17 cellular contexts compared by ENCODE assay signal in the genomic region with DNA sequence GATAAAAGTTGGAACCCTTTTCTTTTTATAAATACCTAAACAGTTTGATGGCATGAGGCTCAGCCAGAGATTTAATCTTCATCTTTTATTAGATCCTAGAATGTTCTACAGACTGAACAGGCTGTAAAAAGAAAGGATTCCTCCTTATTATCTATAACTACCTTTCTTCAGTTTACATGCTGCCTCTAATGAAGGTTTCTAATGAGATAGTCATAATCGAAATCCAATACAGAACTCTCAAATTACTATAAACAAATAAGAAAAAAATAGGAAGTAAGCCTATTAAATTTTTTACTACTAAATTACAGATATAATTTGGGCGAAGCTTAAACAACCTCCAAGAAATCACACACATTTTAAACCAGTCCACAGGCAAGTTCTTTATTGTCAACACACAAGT. TPM values are rescaled to one million over a fixed set of nuclear protein-coding genes. Genes with fewer than 3 reads are reported as not detected.
DNase-seq lines count a peak whose midpoint lies in the region; ATAC-seq and TF ChIP-seq lines count a peak whose summit lies in the region.
"Had no signal": no experiment of that assay in that cellular context is flagged by ENCODE, and none has a peak within 500 bp of the region (broad histone marks: within the 10 kb centered on the region; RNA-seq: fewer than 3 reads in every experiment).

No MANE protein-coding gene starts in this region.

- H3K4me3 ChIP-seq in DND-41 (ENCODE audit: low read depth in 1 of 2, low read length in 2 of 2), result no peak overlapping the region
- peak overlapping the region; percentile 88 for H3K4me3 ChIP-seq in adipocyte (ENCODE audit: low read length)
- H3K4me3 ChIP-seq in right lobe of liver, result no peak overlapping the region
- no peak overlapping the region for H3K4me3 ChIP-seq in stomach
- H3K4me3 ChIP-seq: BLaER1, Peyer's patch had no signal

- H3K27me3 ChIP-seq in DND-41 (ENCODE audit: insufficient read depth, low read length, poor library complexity), result no peaks in the 10 kb centered on the region
- no peaks in the 10 kb centered on the region for H3K27me3 ChIP-seq in adipocyte (replicated peaks; ENCODE audit: control insufficient read depth, insufficient read depth, low read length)
- H3K27me3 ChIP-seq in right lobe of liver, result no peaks in the 10 kb centered on the region
- H3K27me3 ChIP-seq in stomach, result no peaks in the 10 kb centered on the region
- H3K27me3 ChIP-seq: BLaER1, Peyer's patch had no signal

- TF ChIP-seq POLR2A in right lobe of liver (IDR thresholded peaks at IDR 0.05) (no peak), stomach (IDR thresholded peaks at IDR 0.05) (no peak)

- TF ChIP-seq EP300 in stomach (IDR thresholded peaks at IDR 0.05), result no peak

- no peak for TF ChIP-seq CTCF in DND-41 (IDR thresholded peaks at IDR 0.05; ENCODE audit: borderline replicate concordance, extremely low read depth, low read length, poor library complexity, severe bottlenecking)
- no peak for TF ChIP-seq CTCF in right lobe of liver (IDR thresholded peaks at IDR 0.05)
- no peak for TF ChIP-seq CTCF in stomach (IDR thresholded peaks at IDR 0.05)
- no peak for TF ChIP-seq CTCF in GM13976 (IDR thresholded peaks at IDR 0.05; ENCODE audit: borderline replicate concordance, control extremely low read depth, extremely low read depth, insufficient read depth, missing control alignments)

- ATAC-seq in DND-41 (ENCODE audit: insufficient read depth, low read depth), result no peak
- ATAC-seq in right lobe of liver, result no peak
- ATAC-seq in HG03378 (IDR thresholded peaks at IDR 0.05; ENCODE audit: unreplicated experiment), result no peak
- ATAC-seq: activated naive CD4-positive, alpha-beta T cell treated with anti-CD3 and anti-CD28 coated beads, Interleukin-2, amount 50 U/mL, for 72 hours; esophagus mucosa had no signal

- peaks cover 78% of the 10 kb centered on the region for H3K79me2 ChIP-seq in DND-41 (ENCODE audit: insufficient read depth, low read length)

- H3K27ac ChIP-seq in DND-41 (ENCODE audit: low read length) (no peak overlapping the region), right lobe of liver (peak overlapping the region in 2 of 3 donors; percentile 90 to 95), stomach (peak overlapping the region in 3 of 5 donors; percentile 96 to 97 (median 97))
- H3K27ac ChIP-seq: BLaER1 had no signal

- no peaks in the 10 kb centered on the region for H3K9me3 ChIP-seq in DND-41 (ENCODE audit: insufficient read depth, low read length, severe bottlenecking)
- H3K9me3 ChIP-seq in adipocyte (ENCODE audit: control insufficient read depth, low read length), result no peaks in the 10 kb centered on the region
- no peaks in the 10 kb centered on the region for H3K9me3 ChIP-seq in right lobe of liver
- no peaks in the 10 kb centered on the region for H3K9me3 ChIP-seq in stomach
- H3K9me3 ChIP-seq: BLaER1, Peyer's patch had no signal

- peak overlapping the region; percentile 96; the same call in 1 of the 2 replicates for H3K4me2 ChIP-seq in DND-41 (ENCODE audit: insufficient read depth, low read length)

- H3K9ac ChIP-seq in DND-41 (ENCODE audit: low read depth, low read length) (no peak overlapping the region), adipocyte (ENCODE audit: low read length) (peak overlapping the region; percentile 94)
- H3K9ac ChIP-seq: BLaER1 had no signal

- peaks cover 44% of the 10 kb centered on the region for H4K20me1 ChIP-seq in DND-41 (ENCODE audit: insufficient read depth, low read length)

- DNase-seq in DND-41 (no peak), adipocyte (ENCODE audit: low read depth) (no peak), right lobe of liver (no peak), stomach (no peak), amygdala (lab: John Stamatoyannopoulos, UW) (no peak), GM13976 (ENCODE audit: low spot score) (no peak)
- DNase-seq: activated T-cell treated with anti-CD3 and anti-CD28 coated beads, Interleukin-2, amount 50 U/mL, for 1 hour; glutamatergic neuron; NCI-H1417 treated with DMSO at 0.1 percent for 48 hours; nephron progenitor cell; Peyer's patch; stimulated activated CD4-positive, alpha-beta T cell treated with anti-CD3 and anti-CD28 coated beads, Interleukin-1b, Interleukin-23, amount 100 ng/mL, for 48 hours; SW 1271 had no signal

- in situ Hi-C loops in GM13976 (cut with MboI; ENCODE audit: low sequenced_read_pairs, unreplicated experiment), result no loop called here

- H2AFZ ChIP-seq in DND-41 (ENCODE audit: low read depth, low read length), result no peak overlapping the region

- H3K4me1 ChIP-seq in DND-41 (ENCODE audit: insufficient read depth, low read length) (peaks cover 44% of the 10 kb centered on the region), adipocyte (ENCODE audit: control insufficient read depth, insufficient read depth, low read length) (peaks cover 56% of the 10 kb centered on the region), right lobe of liver (peaks cover 0 to 35% (median 17%) of the 10 kb centered on the region in 4 donors), stomach (peaks cover 33 to 74% (median 52%) of the 10 kb centered on the region in 4 donors)

- 67% methylated on average over 2 of the region's 2 CpGs for WGBS in right lobe of liver (ENCODE audit: insufficient coverage, low coverage, low lambda C conversion rate, missing lambda C conversion rate)
- WGBS in stomach, 5 donors, result 70 to 82% (median 75%) methylated on average over 2 of the region's 2 CpGs

- peaks cover 56% of the 10 kb centered on the region for H3K36me3 ChIP-seq in DND-41 (ENCODE audit: insufficient read depth, low read length)
- H3K36me3 ChIP-seq in adipocyte (ENCODE audit: control insufficient read depth, insufficient read depth, low read length, severe bottlenecking), result peaks cover 49% of the 10 kb centered on the region
- peaks cover 0 to 16% (median 8%) of the 10 kb centered on the region in 4 donors for H3K36me3 ChIP-seq in right lobe of liver
- H3K36me3 ChIP-seq in stomach, result peaks cover 0 to 44% (median 25%) of the 10 kb centered on the region in 4 donors

- intact Hi-C loops in right lobe of liver (cut with DNase I), result no loop called here
- intact Hi-C loops in stomach (cut with DNase I; ENCODE audit: low total_unique reads), result no loop called here

RNA-seq across cellular contexts. Expression of gene WDR26, which starts 5.0 kb away (rescaled TPM):
- total RNA-seq in right lobe of liver (10 to 100 TPM; 27.2 to 46.8 (median 40.1) TPM), stomach (100 to 1,000 TPM in 2 of 5 donors, 10 to 100 TPM in 3; 20.4 to 154 (median 92.4) TPM)
- polyA plus RNA-seq in stomach, result 10 to 100 TPM; 17.0 to 26.3 (median 24.6) TPM
